10 cellular contexts compared by ENCODE assay signal in genomic region chr6:15512126-15512525, GRCh38.
A peak's percentile ranks its signal among the peaks of the same experiment; 100 is the strongest.
DNase-seq lines count a peak whose midpoint lies in the region; ATAC-seq and TF ChIP-seq lines count a peak whose summit lies in the region.
"Had no signal": no experiment of that assay in that cellular context is flagged by ENCODE, and none has a peak within 500 bp of the region (broad histone marks: within the 10 kb centered on the region; RNA-seq: fewer than 3 reads in every experiment).

No MANE protein-coding gene starts in this region.

- peaks cover 7% of the 10 kb centered on the region for H3K4me1 Mint-ChIP-seq in type B pancreatic cell (ENCODE audit: unreplicated experiment)
- H3K4me1 Mint-ChIP-seq: activated CD8-positive, alpha-beta memory T cell treated with anti-CD3 and anti-CD28 coated beads, Interleukin-2, amount 10 ng/mL, durations not matched to agents 7 days and 5 days had no signal

- no peak for DNase-seq in Right ventricle myocardium inferior (ENCODE audit: missing footprints)
- DNase-seq in cardiac septum (ENCODE audit: low spot score), result no peak
- DNase-seq in WERI-Rb-1, result peak; percentile 84
- DNase-seq in left ventricle myocardium superior, result peak; percentile 66
- no peak for DNase-seq in type B pancreatic cell (ENCODE audit: extremely low spot score, unreplicated experiment)
- no peak for DNase-seq in midbrain (lab: John Stamatoyannopoulos, UW)
- no peak for DNase-seq in GM19238 (ENCODE audit: insufficient read length, low spot score)
- DNase-seq: activated CD8-positive, alpha-beta memory T cell treated with anti-CD3 and anti-CD28 coated beads, Interleukin-2, amount 10 ng/mL, durations not matched to agents 7 days and 5 days; colonic mucosa had no signal

- H3K27me3 ChIP-seq in WERI-Rb-1 (ENCODE audit: insufficient read depth, low read depth, severe bottlenecking), result no peaks in the 10 kb centered on the region
- H3K27me3 ChIP-seq: colonic mucosa had no signal

- ATAC-seq in Right ventricle myocardium inferior (peak; percentile 68), left ventricle myocardium superior (peak; percentile 66), HG03135 (IDR thresholded peaks at IDR 0.05; ENCODE audit: unreplicated experiment) (no peak)
- ATAC-seq: activated CD8-positive, alpha-beta memory T cell treated with anti-CD3 and anti-CD28 coated beads, Interleukin-2, amount 10 ng/mL, durations not matched to agents 7 days and 5 days had no signal

- no peak overlapping the region for H3K4me3 ChIP-seq in WERI-Rb-1 (ENCODE audit: low read depth, low read length)
- H3K4me3 ChIP-seq: colonic mucosa had no signal

- no peaks in the 10 kb centered on the region for H3K9me3 ChIP-seq in WERI-Rb-1 (ENCODE audit: severe bottlenecking)
- H3K9me3 ChIP-seq: colonic mucosa had no signal

- TF ChIP-seq CTCF in WERI-Rb-1 (IDR thresholded peaks at IDR 0.05; ENCODE audit: low read depth, low read length), result peak; percentile 78
- TF ChIP-seq CTCF in type B pancreatic cell (conservative IDR thresholded peaks at IDR 0.05), result peak; percentile 57

- H3K4me3 Mint-ChIP-seq in type B pancreatic cell, result no peak overlapping the region
- H3K4me3 Mint-ChIP-seq: activated CD8-positive, alpha-beta memory T cell treated with anti-CD3 and anti-CD28 coated beads, Interleukin-2, amount 10 ng/mL, durations not matched to agents 7 days and 5 days had no signal

- H3K9me3 Mint-ChIP-seq in type B pancreatic cell, result no peaks in the 10 kb centered on the region

- peaks cover 72% of the 10 kb centered on the region for H3K36me3 ChIP-seq in WERI-Rb-1
- H3K36me3 ChIP-seq: colonic mucosa had no signal

- no peaks in the 10 kb centered on the region for H3K27me3 Mint-ChIP-seq in type B pancreatic cell
- H3K27me3 Mint-ChIP-seq: activated CD8-positive, alpha-beta memory T cell treated with anti-CD3 and anti-CD28 coated beads, Interleukin-2, amount 10 ng/mL, durations not matched to agents 7 days and 5 days had no signal

- intact Hi-C loops in Right ventricle myocardium inferior (cut with DNase I) (loop anchor here (1.0 to 2.0 kb wide), 2 partner anchors 83 to 109 kb away; no protein-coding TSS in a partner anchor), cardiac septum (cut with DNase I) (loop anchor here (10.0 kb wide), 1 partner anchor 693 kb away; no protein-coding TSS in a partner anchor), left ventricle myocardium superior (cut with micrococcal nuclease) (no loop called here)

- peaks cover 38% of the 10 kb centered on the region for H3K36me3 Mint-ChIP-seq in type B pancreatic cell

- H3K27ac Mint-ChIP-seq in type B pancreatic cell, result peak overlapping the region; percentile 34
- H3K27ac Mint-ChIP-seq: activated CD8-positive, alpha-beta memory T cell treated with anti-CD3 and anti-CD28 coated beads, Interleukin-2, amount 10 ng/mL, durations not matched to agents 7 days and 5 days had no signal

- peak overlapping the region; percentile 38; the same call in 1 of the 2 replicates for H3K27ac ChIP-seq in WERI-Rb-1
- H3K27ac ChIP-seq: colonic mucosa had no signal

Comparison
In these comparisons a context has a peak if more than half of its experiments do, and no peak if none do; other contexts are left out.
1. DNase-seq: peak in WERI-Rb-1 (single experiment) and left ventricle myocardium superior (single experiment); none in Right ventricle myocardium inferior (single experiment), cardiac septum (single experiment), type B pancreatic cell (single experiment), midbrain (single experiment) and GM19238 (single experiment).